Comparison of ENCODE assay signal across 7 cellular contexts in the genomic region with DNA sequence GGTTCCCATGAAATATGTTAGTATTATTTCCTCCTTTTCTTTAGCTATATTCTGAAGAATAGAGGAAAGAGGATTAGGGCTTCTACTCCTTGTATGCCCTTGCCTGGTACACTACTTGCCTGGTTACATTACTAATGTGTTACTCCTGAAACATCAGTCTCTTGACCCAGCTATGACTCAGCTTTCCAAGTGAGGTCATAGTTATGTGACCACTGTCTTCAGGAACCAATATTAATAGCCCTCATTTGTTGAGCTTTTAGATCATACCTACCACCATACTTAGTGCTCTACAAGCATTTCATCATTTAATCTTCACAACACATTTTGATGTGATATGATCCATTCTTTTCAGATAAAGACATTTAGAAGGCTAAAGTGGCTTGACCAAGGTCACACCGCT.
DNase-seq lines count a peak whose midpoint lies in the region; ATAC-seq and TF ChIP-seq lines count a peak whose summit lies in the region.

No MANE protein-coding gene starts in this region.

- H3K27ac ChIP-seq in epithelial cell of prostate = peak overlapping the region; percentile 58
- H3K27ac ChIP-seq in subcutaneous abdominal adipose tissue (ENCODE audit: low read depth, low read length) = peak overlapping the region; percentile 89
- H3K27ac ChIP-seq in CD8-positive, alpha-beta T cell (ENCODE audit: low read depth, low read length) = no peak overlapping the region

- intact Hi-C loops in CD8-positive, alpha-beta T cell (cut with DNase I, micrococcal nuclease) = loop anchor here (5.0 kb wide), 2 partner anchors 824 to 834 kb away; no protein-coding TSS in a partner anchor

- H3K27me3 Mint-ChIP-seq in CD8-positive, alpha-beta T cell (ENCODE audit: low read depth) = no peaks in the 10 kb centered on the region

- no peak for TF ChIP-seq CTCF in GM20000 (IDR thresholded peaks at IDR 0.05; ENCODE audit: extremely low read depth, missing control alignments)
- no peak for TF ChIP-seq CTCF in CD8-positive, alpha-beta T cell (IDR thresholded peaks at IDR 0.05)

- no peaks in the 10 kb centered on the region for H3K36me3 ChIP-seq in subcutaneous abdominal adipose tissue (ENCODE audit: control insufficient read depth in 5 of 5, insufficient read depth in 5 of 5, low read length in 5 of 5)
- no peaks in the 10 kb centered on the region for H3K36me3 ChIP-seq in CD8-positive, alpha-beta T cell (ENCODE audit: insufficient read depth, low read length)

- H3K4me1 ChIP-seq in subcutaneous abdominal adipose tissue (ENCODE audit: control insufficient read depth in 5 of 5, insufficient read depth in 5 of 5, low read length in 5 of 5) = peaks cover 0 to 53% (median 27%) of the 10 kb centered on the region in 5 donors
- H3K4me1 ChIP-seq in CD8-positive, alpha-beta T cell (ENCODE audit: insufficient read depth, low read length) = peaks cover 13% of the 10 kb centered on the region

- ATAC-seq in HG03520 (IDR thresholded peaks at IDR 0.05; ENCODE audit: unreplicated experiment) = peak; percentile 49
- ATAC-seq in CD8-positive, alpha-beta T cell = no peak

- DNase-seq in GM20000 (ENCODE audit: low spot score) (peak; percentile 48), epithelial cell of prostate (ENCODE audit: low read depth, low spot score) (peak; percentile 59), NCI-H748 treated with DMSO at 0.1 percent for 48 hours (lab: John Stamatoyannopoulos, UW) (no peak), NCI-H2227 treated with DMSO at 0.1 percent for 48 hours (lab: John Stamatoyannopoulos, UW) (no peak)
- DNase-seq in CD8-positive, alpha-beta T cell = no peak

- no peaks in the 10 kb centered on the region for H3K9me3 Mint-ChIP-seq in CD8-positive, alpha-beta T cell

- POLR2A ChIA-PET in CD8-positive, alpha-beta T cell (lab: Charles Lee) = no interaction called here

- H3K27me3 ChIP-seq in subcutaneous abdominal adipose tissue (ENCODE audit: control insufficient read depth in 5 of 5, insufficient read depth in 4 of 5, low read length in 5 of 5) = no peaks in the 10 kb centered on the region
- no peaks in the 10 kb centered on the region for H3K27me3 ChIP-seq in CD8-positive, alpha-beta T cell (ENCODE audit: insufficient read depth, low read length)

- CTCF ChIA-PET in CD8-positive, alpha-beta T cell (lab: Charles Lee) = no interaction called here

- H3K9me3 ChIP-seq in subcutaneous abdominal adipose tissue (ENCODE audit: control insufficient read depth in 5 of 5, low read length in 5 of 5) = no peaks in the 10 kb centered on the region
- H3K9me3 ChIP-seq in CD8-positive, alpha-beta T cell (ENCODE audit: low read length) = no peaks in the 10 kb centered on the region

- no peak overlapping the region for H3K9ac ChIP-seq in subcutaneous abdominal adipose tissue (ENCODE audit: low read length in 5 of 5)

- H3K27ac Mint-ChIP-seq in CD8-positive, alpha-beta T cell = no peak overlapping the region

- no peak overlapping the region for H3K4me3 ChIP-seq in subcutaneous abdominal adipose tissue (ENCODE audit: low read depth in 1 of 5, low read length in 5 of 5)
- no peak overlapping the region for H3K4me3 ChIP-seq in CD8-positive, alpha-beta T cell (ENCODE audit: low read depth, low read length)

- H3K4me1 Mint-ChIP-seq in CD8-positive, alpha-beta T cell (ENCODE audit: low read depth) = peaks cover 17% of the 10 kb centered on the region

- no peaks in the 10 kb centered on the region for H3K36me3 Mint-ChIP-seq in CD8-positive, alpha-beta T cell

- no peak overlapping the region for H3K4me3 Mint-ChIP-seq in CD8-positive, alpha-beta T cell

Comparison
In these comparisons a context has a peak if more than half of its experiments do, and no peak if none do; other contexts are left out.
1. DNase-seq: peak in GM20000 (single experiment) and epithelial cell of prostate (single experiment); none in NCI-H748 treated with DMSO at 0.1 percent for 48 hours (single experiment), CD8-positive, alpha-beta T cell (0 of 7) and NCI-H2227 treated with DMSO at 0.1 percent for 48 hours (single experiment).